1 cellular context compared by ENCODE assay signal in the genomic region with DNA sequence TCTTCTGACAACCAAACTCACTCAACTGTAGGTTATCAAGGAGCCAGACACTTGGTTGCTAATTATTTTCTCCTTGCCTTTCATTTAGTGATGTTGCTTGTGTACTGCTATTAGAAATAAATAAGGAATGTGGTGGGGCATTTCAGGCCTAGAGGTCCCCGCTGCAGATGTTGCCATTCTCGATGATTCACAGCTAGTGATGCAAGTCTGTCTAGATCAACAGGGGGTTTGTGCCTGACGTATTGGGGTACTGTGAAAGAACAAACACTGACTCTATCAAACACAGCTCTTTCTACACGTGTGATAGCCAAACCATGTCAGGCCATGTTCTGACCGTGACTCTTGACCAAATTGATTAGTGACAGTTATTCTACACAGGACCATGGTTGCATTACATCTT.
TF ChIP-seq lines count a peak whose summit lies in the region.

No MANE protein-coding gene starts in this region.

TF ChIP-seq in SK-N-SH treated with all-trans-retinoic acid at 6 μM for 48 hours, 23 proteins besides CTCF, POLR2A, EP300 and RAD21 (continued from another document):
- TF ChIP-seq POU6F1 (CRISPR knock-in tag; IDR thresholded peaks at IDR 0.05; ENCODE audit: borderline replicate concordance, low read depth) (no peak), ZNF8 (CRISPR knock-in tag; IDR thresholded peaks at IDR 0.05) (no peak), ZC3H10 (CRISPR knock-in tag; IDR thresholded peaks at IDR 0.05) (no peak), TSHZ2 (CRISPR knock-in tag; IDR thresholded peaks at IDR 0.05) (no peak), ZNF70 (CRISPR knock-in tag; IDR thresholded peaks at IDR 0.05) (no peak), CREB5 (CRISPR knock-in tag; IDR thresholded peaks at IDR 0.05; ENCODE audit: low read depth) (no peak), GLIS3 (CRISPR knock-in tag; IDR thresholded peaks at IDR 0.05) (no peak), RARB (CRISPR knock-in tag; IDR thresholded peaks at IDR 0.05) (no peak)
